18 cellular contexts compared by ENCODE assay signal in the genomic region with DNA sequence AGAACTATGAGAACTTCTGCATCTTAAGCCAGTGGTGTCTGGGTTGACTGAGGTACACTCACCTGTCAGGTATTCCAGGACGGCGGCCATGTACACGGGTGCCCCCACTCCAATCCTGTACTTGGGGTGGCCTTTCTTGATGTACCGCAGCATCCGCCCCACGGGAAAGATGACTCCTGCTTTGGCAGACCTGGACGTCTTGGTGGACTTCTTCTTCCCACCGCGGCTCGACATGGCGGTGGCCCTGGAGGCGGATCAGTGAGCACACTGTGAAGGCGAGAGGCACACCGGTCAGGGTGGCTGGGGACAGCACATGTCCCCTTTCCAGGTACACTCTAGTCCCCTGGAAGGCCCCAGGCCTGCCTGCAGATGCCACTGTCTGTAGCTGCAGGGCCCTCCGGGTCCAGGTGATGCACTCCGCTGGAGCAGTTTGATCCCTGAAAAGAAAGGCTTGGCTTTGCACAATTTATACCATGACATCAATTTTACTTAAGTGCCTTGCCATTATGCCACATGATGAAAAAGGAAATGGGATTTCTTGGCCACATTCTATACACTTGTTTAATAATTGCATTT. TPM values are rescaled to one million over a fixed set of nuclear protein-coding genes. Genes with fewer than 3 reads are reported as not detected.
"Had no signal": no experiment of that assay in that cellular context is flagged by ENCODE, and none has a peak within 500 bp of the region (broad histone marks: within the 10 kb centered on the region; RNA-seq: fewer than 3 reads in every experiment).

No MANE protein-coding gene starts in this region.

- H3K27ac Mint-ChIP-seq: activated B cell treated with CpG ODN at 0.5 μM for 24 hours; activated CD4-positive, alpha-beta memory T cell treated with anti-CD3 and anti-CD28 coated beads for 36 hours had no signal

- H3K27me3 Mint-ChIP-seq: activated B cell treated with CpG ODN at 0.5 μM for 24 hours; activated CD4-positive, alpha-beta memory T cell treated with anti-CD3 and anti-CD28 coated beads for 36 hours; effector memory CD8-positive, alpha-beta T cell had no signal

- H3K27ac ChIP-seq: adrenal gland, foreskin keratinocyte, sigmoid colon had no signal

- H3K4me3 Mint-ChIP-seq: activated B cell treated with CpG ODN at 0.5 μM for 24 hours; activated CD4-positive, alpha-beta memory T cell treated with anti-CD3 and anti-CD28 coated beads for 36 hours; activated T-cell treated with anti-CD3 and anti-CD28 coated beads, Interleukin-2, amount 50 U/mL, for 4 hours; effector memory CD8-positive, alpha-beta T cell; natural killer cell had no signal

- ATAC-seq: activated T-cell treated with anti-CD3 and anti-CD28 coated beads, Interleukin-2, amount 50 U/mL, for 4 hours; effector memory CD8-positive, alpha-beta T cell; foreskin keratinocyte; natural killer cell had no signal

- H3K9me3 Mint-ChIP-seq: activated B cell treated with CpG ODN at 0.5 μM for 24 hours; activated CD4-positive, alpha-beta memory T cell treated with anti-CD3 and anti-CD28 coated beads for 36 hours; activated T-cell treated with anti-CD3 and anti-CD28 coated beads, Interleukin-2, amount 50 U/mL, for 4 hours; effector memory CD8-positive, alpha-beta T cell; natural killer cell had no signal

- H3K36me3 Mint-ChIP-seq: natural killer cell had no signal

- H3K9me3 ChIP-seq: adrenal gland, sigmoid colon had no signal

- H3K27me3 ChIP-seq: adrenal gland, foreskin keratinocyte, sigmoid colon had no signal

- H3K4me3 ChIP-seq: adrenal gland, lung, sigmoid colon had no signal

- DNase-seq: activated B cell treated with CpG ODN at 0.5 μM for 24 hours; activated CD4-positive, alpha-beta memory T cell treated with anti-CD3 and anti-CD28 coated beads for 36 hours; activated CD4-positive, alpha-beta T cell treated with anti-CD3 and anti-CD28 coated beads for 4 hours; activated effector memory CD4-positive, alpha-beta T cell treated with Interleukin-2 at 50 U/mL for 16 hours; activated naive CD4-positive, alpha-beta T cell treated with anti-CD3 and anti-CD28 coated beads, Interleukin-2, amount 50 U/mL, for 16 hours; activated T-cell treated with anti-CD3 and anti-CD28 coated beads, Interleukin-2, amount 50 U/mL, for 4 hours; adrenal gland; effector memory CD8-positive, alpha-beta T cell; foreskin keratinocyte; glutamatergic neuron; hypothalamus; islet precursor cell; natural killer cell; sigmoid colon; stimulated activated naive CD4-positive, alpha-beta T cell had no signal

RNA-seq across cellular contexts. Expression of gene DCANP1, which starts 58.2 kb away (rescaled TPM):
- total RNA-seq: activated B cell treated with CpG ODN at 0.5 μM for 24 hours; activated CD4-positive, alpha-beta memory T cell treated with anti-CD3 and anti-CD28 coated beads for 36 hours; activated T-cell treated with anti-CD3 and anti-CD28 coated beads, Interleukin-2, amount 50 U/mL, for 4 hours; adrenal gland; dermis microvascular lymphatic vessel endothelial cell; fibroblast of lung; foreskin keratinocyte; sigmoid colon had no signal
